16 cellular contexts compared by ENCODE assay signal in genomic region chr12:123531091-123531490, GRCh38. TPM values are rescaled to one million over a fixed set of nuclear protein-coding genes. Genes with fewer than 3 reads are reported as not detected.
DNase-seq lines count a peak whose midpoint lies in the region; ATAC-seq, FAIRE-seq and TF ChIP-seq lines count a peak whose summit lies in the region.
"Had no signal": no experiment of that assay in that cellular context is flagged by ENCODE, and none has a peak within 500 bp of the region (broad histone marks: within the 10 kb centered on the region; RNA-seq: fewer than 3 reads in every experiment).

No MANE protein-coding gene starts in this region.

- BruUV-seq in endothelial cell of umbilical vein (replicated peaks; lab: Mats Ljungman, UMichigan): no TSS peak

- TF ChIP-seq POLR2A in endothelial cell of umbilical vein (IDR thresholded peaks at IDR 0.05; ENCODE audit: low read depth, low read length): no peak

- no peaks in the 10 kb centered on the region for H3K9me1 ChIP-seq in endothelial cell of umbilical vein (replicated peaks; ENCODE audit: control insufficient read depth, extremely low read depth, insufficient read depth, low read length)

- H3K9me3 ChIP-seq in adipocyte (ENCODE audit: control insufficient read depth, low read length) (no peaks in the 10 kb centered on the region), endothelial cell of umbilical vein (replicated peaks; ENCODE audit: control insufficient read depth, insufficient read depth, low read length) (no peaks in the 10 kb centered on the region), kidney (ENCODE audit: control insufficient read depth in 1 of 2, low read length in 2 of 2) (no peaks in the 10 kb centered on the region), skeletal muscle satellite cell (replicated peaks; ENCODE audit: low read length) (no peaks in the 10 kb centered on the region), smooth muscle cell (replicated peaks; ENCODE audit: low read depth) (no peaks in the 10 kb centered on the region)

- H3K36me3 ChIP-seq in adipocyte (ENCODE audit: control insufficient read depth, insufficient read depth, low read length, severe bottlenecking) (peaks cover 5% of the 10 kb centered on the region), endothelial cell of umbilical vein (ENCODE audit: control insufficient read depth in 2 of 2, extremely low read depth in 1 of 2, insufficient read depth in 2 of 2, low read length in 2 of 2) (peaks cover 3 to 6% of the 10 kb centered on the region in 2 experiments), kidney (ENCODE audit: control insufficient read depth in 1 of 2, insufficient read depth in 2 of 2, low read length in 2 of 2) (no peaks in the 10 kb centered on the region), skeletal muscle satellite cell (ENCODE audit: insufficient read depth, low read length) (peaks cover 21% of the 10 kb centered on the region), smooth muscle cell (ENCODE audit: low read depth) (no peaks in the 10 kb centered on the region)

- no peak for ATAC-seq in activated CD4-positive, CD25-positive, alpha-beta regulatory T cell treated with anti-CD3 and anti-CD28 coated beads, Interleukin-2, amount 50 U/mL, for 24 hours
- no peak for ATAC-seq in HG02642 (IDR thresholded peaks at IDR 0.05; ENCODE audit: poor library complexity, unreplicated experiment)
- ATAC-seq: naive thymus-derived CD4-positive, alpha-beta T cell had no signal

- TF ChIP-seq CTCF in endothelial cell of umbilical vein (IDR thresholded peaks at IDR 0.05; ENCODE audit: extremely low read depth in 1 of 2, insufficient read depth in 1 of 2, low read depth in 1 of 2, low read length in 2 of 2) (no peak), kidney (IDR thresholded peaks at IDR 0.05; ENCODE audit: borderline replicate concordance, extremely low read depth, insufficient read depth) (no peak), smooth muscle cell (IDR thresholded peaks at IDR 0.05; ENCODE audit: borderline replicate concordance, insufficient read depth, poor library complexity, severe bottlenecking) (no peak)

- peak overlapping the region; percentile 88 for H3K9ac ChIP-seq in adipocyte (ENCODE audit: low read length)
- H3K9ac ChIP-seq in endothelial cell of umbilical vein (replicated peaks; ENCODE audit: extremely low read depth, insufficient read depth, low read length): peak overlapping the region; percentile 12
- H3K9ac ChIP-seq in kidney (ENCODE audit: low read length in 2 of 2): peak overlapping the region in 1 of 2 donors; percentile 14
- H3K9ac ChIP-seq in skeletal muscle satellite cell (ENCODE audit: low read depth, low read length): peak overlapping the region; percentile 24
- H3K9ac ChIP-seq in smooth muscle cell (ENCODE audit: low read depth): no peak overlapping the region

- CTCF ChIA-PET in endothelial cell of umbilical vein (lab: Charles Lee): no interaction called here

- no peak for DNase-seq in adipocyte (ENCODE audit: low read depth)
- DNase-seq in endothelial cell of umbilical vein (ENCODE audit: low read depth, low spot score): peak; percentile 43
- peak; percentile 22 for DNase-seq in kidney
- no peak for DNase-seq in smooth muscle cell (lab: John Stamatoyannopoulos, UW; ENCODE audit: unreplicated experiment)
- no peak for DNase-seq in cerebellum (ENCODE audit: low spot score)
- DNase-seq: activated naive CD4-positive, alpha-beta T cell treated with anti-CD3 and anti-CD28 coated beads, Interleukin-2, amount 50 U/mL, for 16 hours; activated T-cell treated with anti-CD3 and anti-CD28 coated beads, Interleukin-2, amount 50 U/mL, for 24 hours; HFFc6; naive thymus-derived CD4-positive, alpha-beta T cell; NCI-H1417 treated with DMSO at 0.1 percent for 48 hours; NCI-H2171 treated with DMSO at 0.1 percent for 48 hours; stimulated activated CD4-positive, alpha-beta T cell treated with anti-CD3 and anti-CD28 coated beads, Interleukin-2, amount 100 ng/mL, for 24 hours; SW 1271 had no signal

- POLR2A ChIA-PET in endothelial cell of umbilical vein (lab: Charles Lee): no interaction called here

- no peaks in the 10 kb centered on the region for H3K27me3 ChIP-seq in adipocyte (replicated peaks; ENCODE audit: control insufficient read depth, insufficient read depth, low read length)
- no peaks in the 10 kb centered on the region for H3K27me3 ChIP-seq in endothelial cell of umbilical vein (ENCODE audit: control insufficient read depth in 2 of 2, insufficient read depth in 2 of 2, low read length in 2 of 2)
- H3K27me3 ChIP-seq in skeletal muscle satellite cell (ENCODE audit: control insufficient read depth, insufficient read depth, low read length): no peaks in the 10 kb centered on the region
- H3K27me3 ChIP-seq in smooth muscle cell (ENCODE audit: low read depth): no peaks in the 10 kb centered on the region

- peaks cover 4% of the 10 kb centered on the region for H3F3A ChIP-seq in smooth muscle cell (ENCODE audit: low read depth)

- intact Hi-C loops in endothelial cell of umbilical vein (cut with micrococcal nuclease): no loop called here
- intact Hi-C loops in kidney (cut with DNase I): no loop called here

- 98% methylated on average over 7 of the region's 7 CpGs for WGBS in smooth muscle cell (ENCODE audit: low lambda C conversion rate)

- H4K20me1 ChIP-seq in endothelial cell of umbilical vein (replicated peaks; ENCODE audit: control insufficient read depth, extremely low read depth, insufficient read depth, low read length): no peaks in the 10 kb centered on the region
- no peaks in the 10 kb centered on the region for H4K20me1 ChIP-seq in smooth muscle cell (ENCODE audit: low read depth)

- H3K4me3 ChIP-seq in adipocyte (ENCODE audit: low read length): peak overlapping the region; percentile 17
- no peak overlapping the region for H3K4me3 ChIP-seq in endothelial cell of umbilical vein (replicated peaks in 1 of 3; ENCODE audit: insufficient read depth in 1 of 3, low read depth in 1 of 3, low read length in 3 of 3)
- no peak overlapping the region for H3K4me3 ChIP-seq in kidney (ENCODE audit: low read length in 2 of 2)
- no peak overlapping the region for H3K4me3 ChIP-seq in skeletal muscle satellite cell (ENCODE audit: low read length)
- no peak overlapping the region for H3K4me3 ChIP-seq in smooth muscle cell

- H3K4me2 ChIP-seq in endothelial cell of umbilical vein (ENCODE audit: insufficient read depth, low read length) (peak overlapping the region; percentile 68), skeletal muscle satellite cell (ENCODE audit: low read length) (peak overlapping the region; percentile 79), smooth muscle cell (no peak overlapping the region)

- H3K27ac ChIP-seq in endothelial cell of umbilical vein (ENCODE audit: insufficient read depth, low read depth, low read length) (no peak overlapping the region), kidney (ENCODE audit: low read depth in 2 of 2, low read length in 2 of 2) (no peak overlapping the region), smooth muscle cell (ENCODE audit: low read depth) (no peak overlapping the region)

- FAIRE-seq in endothelial cell of umbilical vein (lab: Jason Lieb, UNC) (no peak), kidney (lab: Jason Lieb, UNC) (no peak)

- peaks cover 22% of the 10 kb centered on the region for H3K4me1 ChIP-seq in adipocyte (ENCODE audit: control insufficient read depth, insufficient read depth, low read length)
- H3K4me1 ChIP-seq in endothelial cell of umbilical vein (ENCODE audit: control insufficient read depth, extremely low read depth, insufficient read depth, low read length): peaks cover 23% of the 10 kb centered on the region
- H3K4me1 ChIP-seq in kidney (ENCODE audit: control insufficient read depth in 1 of 2, insufficient read depth in 1 of 2, low read depth in 1 of 2, low read length in 2 of 2): peaks cover 0 to 17% of the 10 kb centered on the region in 2 donors
- H3K4me1 ChIP-seq in skeletal muscle satellite cell (ENCODE audit: control insufficient read depth, insufficient read depth, low read length): peaks cover 25% of the 10 kb centered on the region
- H3K4me1 ChIP-seq in smooth muscle cell (ENCODE audit: low read depth): peaks cover 17% of the 10 kb centered on the region

- dilution Hi-C loops in endothelial cell of umbilical vein (cut with MboI; ENCODE audit: extremely low pct_ligation_motif_present, low sequenced_read_pairs): no loop called here

- no peak overlapping the region for H2AFZ ChIP-seq in endothelial cell of umbilical vein (ENCODE audit: low read depth, low read length)
- no peak overlapping the region for H2AFZ ChIP-seq in smooth muscle cell (ENCODE audit: low read depth)

- H3K79me2 ChIP-seq in endothelial cell of umbilical vein (ENCODE audit: control insufficient read depth, insufficient read depth, low read length) (peaks cover 35% of the 10 kb centered on the region), smooth muscle cell (ENCODE audit: low read depth) (peaks cover 21% of the 10 kb centered on the region)

RNA-seq across cellular contexts. Expression of gene RILPL1, which starts 2.4 kb away (rescaled TPM):
- total RNA-seq in endothelial cell of umbilical vein (29.7 and 30.4 TPM in 2 replicates), kidney (14.1 TPM), smooth muscle cell (13.2 and 17.9 TPM in 2 replicates), cerebellum (5.6 TPM)
- polyA plus RNA-seq in endothelial cell of umbilical vein (34.3 and 38.4 TPM in 2 replicates), kidney (ENCODE audit: insufficient read depth, low read depth, low replicate concordance) (19.0 TPM), smooth muscle cell (29.8 and 36.3 TPM in 2 replicates)
- 27.2 and 31.6 TPM in 2 replicates for polyA plus RNA-seq in endothelial cell of umbilical vein (2011; cell fraction: cytosol; rRNA removed)
- 42.9 and 57.0 TPM in 2 replicates for polyA plus RNA-seq in endothelial cell of umbilical vein (2011; cell fraction: nucleus; rRNA removed)
- polyA plus RNA-seq in endothelial cell of umbilical vein (2012): 24.4 and 37.5 TPM in 2 replicates
- 24.9 and 30.1 TPM in 2 replicates for polyA minus RNA-seq in endothelial cell of umbilical vein
- polyA minus RNA-seq in endothelial cell of umbilical vein (2011; cell fraction: cytosol; rRNA and poly(A)+ RNA removed): 4.9 TPM
- polyA minus RNA-seq in endothelial cell of umbilical vein (2011; cell fraction: nucleus; rRNA and poly(A)+ RNA removed): 16.3 and 24.8 TPM in 2 replicates
- total RNA-seq in skeletal muscle satellite cell (2012; rRNA removed): 11.4 TPM in 2 replicates

RNA-seq across cellular contexts. Expression of gene TMED2, which starts 53.3 kb away (rescaled TPM):
- 284 and 293 TPM in 2 replicates for total RNA-seq in endothelial cell of umbilical vein
- polyA plus RNA-seq in endothelial cell of umbilical vein: 125 and 142 TPM in 2 replicates
- polyA plus RNA-seq in endothelial cell of umbilical vein (2011; cell fraction: cytosol; rRNA removed): 136 and 139 TPM in 2 replicates
- 53.0 and 73.9 TPM in 2 replicates for polyA plus RNA-seq in endothelial cell of umbilical vein (2011; cell fraction: nucleus; rRNA removed)
- 268 and 286 TPM in 2 replicates for polyA plus RNA-seq in endothelial cell of umbilical vein (2012)
- polyA minus RNA-seq in endothelial cell of umbilical vein: 143 and 159 TPM in 2 replicates
- 81.7 TPM for polyA minus RNA-seq in endothelial cell of umbilical vein (2011; cell fraction: cytosol; rRNA and poly(A)+ RNA removed)
- 40.8 and 57.9 TPM in 2 replicates for polyA minus RNA-seq in endothelial cell of umbilical vein (2011; cell fraction: nucleus; rRNA and poly(A)+ RNA removed)
- 229 TPM for total RNA-seq in kidney
- polyA plus RNA-seq in kidney (ENCODE audit: insufficient read depth, low read depth, low replicate concordance): 89.1 TPM
- 369 and 452 TPM in 2 replicates for total RNA-seq in skeletal muscle satellite cell (2012; rRNA removed)
- total RNA-seq in smooth muscle cell: 394 and 424 TPM in 2 replicates
- 314 and 356 TPM in 2 replicates for polyA plus RNA-seq in smooth muscle cell
- total RNA-seq in cerebellum: 122 TPM

Comparison
In these comparisons a context has a peak if more than half of its experiments do, and no peak if none do; other contexts are left out.
1. DNase-seq: peak in endothelial cell of umbilical vein (single experiment) and kidney (single experiment); none in adipocyte (single experiment), smooth muscle cell (single experiment) and cerebellum (single experiment).